Comparison of ENCODE assay signal across 1 cellular context in genomic region chr16:29805232-29806095, GRCh38.
TF ChIP-seq lines count a peak whose summit lies in the region.

No MANE protein-coding gene starts in this region.

TF ChIP-seq in K562, 482 proteins besides CTCF, POLR2A, EP300 and RAD21 (continued from another document):
- peak; percentile 90 for TF ChIP-seq ZNF592 (IDR thresholded peaks at IDR 0.05)
- TF ChIP-seq CREBBP (IDR thresholded peaks at IDR 0.05; ENCODE audit: low read depth, low read length), result no peak
- TF ChIP-seq RBM34 (IDR thresholded peaks at IDR 0.05; ENCODE audit: borderline replicate concordance, insufficient read depth, low read length), result no peak
- no peak for TF ChIP-seq STAG1 (CRISPR knock-in tag; IDR thresholded peaks at IDR 0.05; ENCODE audit: borderline replicate concordance)
- TF ChIP-seq PRPF4 (IDR thresholded peaks at IDR 0.05; ENCODE audit: insufficient read depth, low read depth, low read length, poor library complexity, severe bottlenecking), result no peak
- TF ChIP-seq RBM17 (IDR thresholded peaks at IDR 0.05; ENCODE audit: borderline replicate concordance, low read depth, low read length), result no peak
- TF ChIP-seq RFX7 (CRISPR knock-in tag; IDR thresholded peaks at IDR 0.05), result 0 out of 2 replicates have a peak, but pooled peaks have one; percentile 17
- peak; percentile 88 for TF ChIP-seq FUS (optimal IDR thresholded peaks at IDR 0.05; ENCODE audit: low read depth, low read length)
- TF ChIP-seq NR1H2 (CRISPR knock-in tag; IDR thresholded peaks at IDR 0.05), result no peak
- TF ChIP-seq ZNF212 (CRISPR knock-in tag; IDR thresholded peaks at IDR 0.05), result 0 out of 2 replicates have a peak, but pooled peaks have one; percentile 27
- no peak for TF ChIP-seq ELF2 (CRISPR knock-in tag; IDR thresholded peaks at IDR 0.05)
- TF ChIP-seq CHD2 (IDR thresholded peaks at IDR 0.05; ENCODE audit: low read depth, low read length), result peak; percentile 57; the same call in 1 of the 2 replicates
- 0 out of 2 replicates have a peak, but pooled peaks have one; percentile 47 for TF ChIP-seq ZNF668 (CRISPR knock-in tag; IDR thresholded peaks at IDR 0.05)
- peak; percentile 95 for TF ChIP-seq ZNF766 (CRISPR knock-in tag; conservative IDR thresholded peaks at IDR 0.05)
